ENCODE assay signal across 9 cellular contexts in genomic region chr4:48138936-48139335, GRCh38. TPM values are rescaled to one million over a fixed set of nuclear protein-coding genes. Genes with fewer than 3 reads are reported as not detected.
A peak's percentile ranks its signal among the peaks of the same experiment; 100 is the strongest.
DNase-seq lines count a peak whose midpoint lies in the region; ATAC-seq, FAIRE-seq and TF ChIP-seq lines count a peak whose summit lies in the region.
"Had no signal": no experiment of that assay in that cellular context is flagged by ENCODE, and none has a peak within 500 bp of the region (broad histone marks: within the 10 kb centered on the region; RNA-seq: fewer than 3 reads in every experiment).

No MANE protein-coding gene starts in this region.

- peak overlapping the region; percentile 20 for H3K4me3 ChIP-seq in naive thymus-derived CD4-positive, alpha-beta T cell (ENCODE audit: low read length)
- H3K4me3 ChIP-seq in tibial artery = no peak overlapping the region

- no peaks in the 10 kb centered on the region for H3K36me3 ChIP-seq in naive thymus-derived CD4-positive, alpha-beta T cell (ENCODE audit: control insufficient read depth in 2 of 3, insufficient read depth in 3 of 3, low read length in 3 of 3)
- H3K36me3 ChIP-seq in tibial artery = peaks cover 0 to 13% (median 9%) of the 10 kb centered on the region in 3 donors

- POLR2A ChIA-PET in activated CD4-positive, alpha-beta T cell treated with anti-CD3 and anti-CD28 coated beads for 36 hours (lab: Charles Lee) = interaction anchor here (0.6 to 2.3 kb wide), 6 partner anchors 9 to 346 kb away, joined by 3 to 19 read pairs (median 5); no protein-coding TSS in a partner anchor
- POLR2A ChIA-PET in naive thymus-derived CD4-positive, alpha-beta T cell (lab: Charles Lee) = interaction anchor here (0.6 to 9.2 kb wide), 8 partner anchors 11 to 104 kb away, joined by 3 to 184 read pairs (median 4); no protein-coding TSS in a partner anchor

- CTCF ChIA-PET in activated CD4-positive, alpha-beta T cell treated with anti-CD3 and anti-CD28 coated beads for 36 hours (lab: Charles Lee) = interaction anchor here (0.6 to 3.9 kb wide), 24 partner anchors 10 to 213 kb away, joined by 3 to 82 read pairs (median 4); no protein-coding TSS in a partner anchor
- CTCF ChIA-PET in naive thymus-derived CD4-positive, alpha-beta T cell (lab: Charles Lee) = interaction anchor here (0.6 to 5.6 kb wide), 8 partner anchors 10 to 602 kb away, joined by 3 to 127 read pairs (median 8); no protein-coding TSS in a partner anchor

- peaks cover 68% of the 10 kb centered on the region for H3K4me1 Mint-ChIP-seq in activated CD4-positive, alpha-beta T cell treated with anti-CD3 and anti-CD28 coated beads for 36 hours
- peaks cover 52 to 73% (median 70%) of the 10 kb centered on the region in 7 donors for H3K4me1 Mint-ChIP-seq in naive thymus-derived CD4-positive, alpha-beta T cell

- no peak for FAIRE-seq in D721Med (lab: Jason Lieb, UNC)

- peaks cover 13% of the 10 kb centered on the region for H3K36me3 Mint-ChIP-seq in activated CD4-positive, alpha-beta T cell treated with anti-CD3 and anti-CD28 coated beads for 36 hours (ENCODE audit: low read depth)
- H3K36me3 Mint-ChIP-seq in naive thymus-derived CD4-positive, alpha-beta T cell = peaks cover 0 to 14% (median 2%) of the 10 kb centered on the region in 5 donors

- no peaks in the 10 kb centered on the region for H3K27me3 Mint-ChIP-seq in activated CD4-positive, alpha-beta T cell treated with anti-CD3 and anti-CD28 coated beads for 36 hours
- H3K27me3 Mint-ChIP-seq in naive thymus-derived CD4-positive, alpha-beta T cell = no peaks in the 10 kb centered on the region

- H3K4me3 Mint-ChIP-seq in activated CD4-positive, alpha-beta T cell treated with anti-CD3 and anti-CD28 coated beads for 36 hours = peak overlapping the region; percentile 50
- peak overlapping the region in 9 of 10 donors; percentile 64 to 85 (median 76) for H3K4me3 Mint-ChIP-seq in naive thymus-derived CD4-positive, alpha-beta T cell

- H3K9me3 Mint-ChIP-seq in activated CD4-positive, alpha-beta T cell treated with anti-CD3 and anti-CD28 coated beads for 36 hours (ENCODE audit: low read depth) = no peaks in the 10 kb centered on the region
- H3K9me3 Mint-ChIP-seq in naive thymus-derived CD4-positive, alpha-beta T cell = peaks cover 0 to 3% (median 0%) of the 10 kb centered on the region in 11 donors

- TF ChIP-seq CTCF in D721Med (IDR thresholded peaks at IDR 0.05; ENCODE audit: insufficient read depth, missing control alignments) = no peak
- TF ChIP-seq CTCF in tibial artery (IDR thresholded peaks at IDR 0.05) = no peak

- H3K27me3 ChIP-seq in naive thymus-derived CD4-positive, alpha-beta T cell (ENCODE audit: control insufficient read depth in 2 of 2, insufficient read depth in 2 of 2, low read length in 2 of 2) = no peaks in the 10 kb centered on the region
- H3K27me3 ChIP-seq in tibial artery = no peaks in the 10 kb centered on the region

- peak; percentile 12 for ATAC-seq in activated CD4-positive, alpha-beta T cell treated with anti-CD3 and anti-CD28 coated beads for 36 hours
- peak; percentile 69 for ATAC-seq in GM21717 (IDR thresholded peaks at IDR 0.05; ENCODE audit: unreplicated experiment)
- ATAC-seq in HG03565 (IDR thresholded peaks at IDR 0.05; ENCODE audit: unreplicated experiment) = peak; percentile 67
- ATAC-seq in naive thymus-derived CD4-positive, alpha-beta T cell = peak; percentile 81

- peaks cover 57 to 64% of the 10 kb centered on the region in 2 donors for H3K4me1 ChIP-seq in naive thymus-derived CD4-positive, alpha-beta T cell (ENCODE audit: control insufficient read depth in 2 of 2, insufficient read depth in 2 of 2, low read length in 2 of 2)
- H3K4me1 ChIP-seq in tibial artery = peaks cover 0 to 9% (median 0%) of the 10 kb centered on the region in 4 donors

- peak overlapping the region; percentile 69 for H3K27ac ChIP-seq in naive thymus-derived CD4-positive, alpha-beta T cell (ENCODE audit: low read depth, low read length)
- no peak overlapping the region for H3K27ac ChIP-seq in tibial artery

- H3K9me3 ChIP-seq in naive thymus-derived CD4-positive, alpha-beta T cell (ENCODE audit: control insufficient read depth in 2 of 3, low read length in 3 of 3) = no peaks in the 10 kb centered on the region
- H3K9me3 ChIP-seq in tibial artery = no peaks in the 10 kb centered on the region

- intact Hi-C loops in activated CD4-positive, alpha-beta T cell treated with anti-CD3 and anti-CD28 coated beads for 36 hours (cut with DNase I, micrococcal nuclease) = loop anchor here (1.0 to 2.0 kb wide), 2 partner anchors 11 to 212 kb away; no protein-coding TSS in a partner anchor
- intact Hi-C loops in naive thymus-derived CD4-positive, alpha-beta T cell (cut with micrococcal nuclease) = loop anchor here (1.0 to 5.0 kb wide), 12 partner anchors 11 to 692 kb away; partner anchors contain the start of genes NFXL1 (in 2 of the 2), CNGA1 (in 1 of the 2), COMMD8 (in 1 of the 2) and NIPAL1 (in 1 of the 2)
- intact Hi-C loops in tibial artery (cut with DNase I; ENCODE audit: low total_unique reads) = no loop called here

- peak; percentile 43 for DNase-seq in activated CD4-positive, alpha-beta T cell treated with anti-CD3 and anti-CD28 coated beads for 36 hours
- DNase-seq in activated CD4-positive, alpha-beta T cell treated with anti-CD3 and anti-CD28 coated beads for 1 hour = no peak
- peak in 7 of 9 donors; percentile 66 to 85 (median 78) for DNase-seq in naive thymus-derived CD4-positive, alpha-beta T cell
- no peak for DNase-seq in D721Med (ENCODE audit: insufficient read length, low spot score)
- DNase-seq in tibial artery = no peak
- no peak for DNase-seq in superior temporal gyrus (ENCODE audit: extremely low spot score)
- DNase-seq: NCI-H748 treated with DMSO at 0.1 percent for 48 hours had no signal

- H3K27ac Mint-ChIP-seq in activated CD4-positive, alpha-beta T cell treated with anti-CD3 and anti-CD28 coated beads for 36 hours = peak overlapping the region; percentile 86
- peak overlapping the region in 7 of 9 donors; percentile 82 to 98 (median 95) for H3K27ac Mint-ChIP-seq in naive thymus-derived CD4-positive, alpha-beta T cell

RNA-seq across cellular contexts. Expression of gene TXK, which starts 4.9 kb away (rescaled TPM):
- 10 to 100 TPM; 11.2 to 18.2 TPM for total RNA-seq in activated CD4-positive, alpha-beta T cell treated with anti-CD3 and anti-CD28 coated beads for 36 hours
- total RNA-seq in naive thymus-derived CD4-positive, alpha-beta T cell = 100 to 1,000 TPM in 4 of 5 experiments, 10 to 100 TPM in 1; 35.5 to 128 (median 117) TPM
- polyA plus RNA-seq in naive thymus-derived CD4-positive, alpha-beta T cell = 10 to 100 TPM; 56.6 to 80.9 TPM

Comparison
In these comparisons a context has a peak if more than half of its experiments do, and no peak if none do; other contexts are left out.
1. DNase-seq: peak in activated CD4-positive, alpha-beta T cell treated with anti-CD3 and anti-CD28 coated beads for 36 hours (single experiment) and naive thymus-derived CD4-positive, alpha-beta T cell (7 of 9); none in activated CD4-positive, alpha-beta T cell treated with anti-CD3 and anti-CD28 coated beads for 1 hour (single experiment), D721Med (single experiment), tibial artery (0 of 2) and superior temporal gyrus (single experiment).
2. ATAC-seq: peak in every context shown above with its lines; median percentile 81 in naive thymus-derived CD4-positive, alpha-beta T cell; 69 in GM21717; 67 in HG03565; 12 in activated CD4-positive, alpha-beta T cell treated with anti-CD3 and anti-CD28 coated beads for 36 hours.